ENCODE assay signal across 31 cellular contexts in genomic region chr1:110403805-110404204, GRCh38. TPM values are rescaled to one million over a fixed set of nuclear protein-coding genes. Genes with fewer than 3 reads are reported as not detected.
"Had no signal": no experiment of that assay in that cellular context is flagged by ENCODE, and none has a peak within 500 bp of the region (broad histone marks: within the 10 kb centered on the region; RNA-seq: fewer than 3 reads in every experiment).

No MANE protein-coding gene starts in this region.

- H3K27ac Mint-ChIP-seq: activated CD4-positive, alpha-beta memory T cell treated with anti-CD3 and anti-CD28 coated beads, Interleukin-2, amount 10 ng/mL, durations not matched to agents 7 days and 5 days; activated CD4-positive, alpha-beta T cell treated with anti-CD3 and anti-CD28 coated beads, Interleukin-2, amount 10 ng/mL, durations not matched to agents 7 days and 5 days; dendritic cell treated with granulocyte-macrophage colony-stimulating factor and Interleukin-4, amounts not matched to agents 40 ng/mL and 50 ng/mL, for 4 days; endodermal cell; T-helper 17 cell; WTC11 had no signal

- H3K27me3 Mint-ChIP-seq: activated CD4-positive, alpha-beta memory T cell treated with anti-CD3 and anti-CD28 coated beads, Interleukin-2, amount 10 ng/mL, durations not matched to agents 7 days and 5 days; activated CD4-positive, alpha-beta T cell treated with anti-CD3 and anti-CD28 coated beads, Interleukin-2, amount 10 ng/mL, durations not matched to agents 7 days and 5 days; activated naive CD8-positive, alpha-beta T cell; central memory CD8-positive, alpha-beta T cell; dendritic cell treated with granulocyte-macrophage colony-stimulating factor and Interleukin-4, amounts not matched to agents 40 ng/mL and 50 ng/mL, for 4 days; T-helper 17 cell had no signal

- H3K9me3 Mint-ChIP-seq: activated CD4-positive, alpha-beta memory T cell treated with anti-CD3 and anti-CD28 coated beads, Interleukin-2, amount 10 ng/mL, durations not matched to agents 7 days and 5 days; activated CD4-positive, alpha-beta T cell treated with anti-CD3 and anti-CD28 coated beads, Interleukin-2, amount 10 ng/mL, durations not matched to agents 7 days and 5 days; central memory CD8-positive, alpha-beta T cell; dendritic cell treated with granulocyte-macrophage colony-stimulating factor and Interleukin-4, amounts not matched to agents 40 ng/mL and 50 ng/mL, for 4 days; endodermal cell; WTC11 had no signal

- H3K4me3 Mint-ChIP-seq: activated CD4-positive, alpha-beta memory T cell treated with anti-CD3 and anti-CD28 coated beads, Interleukin-2, amount 10 ng/mL, durations not matched to agents 7 days and 5 days; activated CD4-positive, alpha-beta T cell treated with anti-CD3 and anti-CD28 coated beads, Interleukin-2, amount 10 ng/mL, durations not matched to agents 7 days and 5 days; activated naive CD8-positive, alpha-beta T cell; central memory CD8-positive, alpha-beta T cell; dendritic cell treated with granulocyte-macrophage colony-stimulating factor and Interleukin-4, amounts not matched to agents 40 ng/mL and 50 ng/mL, for 4 days; endodermal cell; T-helper 17 cell; WTC11 had no signal

- DNase-seq: activated CD4-positive, alpha-beta memory T cell treated with anti-CD3 and anti-CD28 coated beads, Interleukin-2, amount 10 ng/mL, durations not matched to agents 7 days and 5 days; activated CD4-positive, alpha-beta T cell treated with anti-CD3 and anti-CD28 coated beads for 1 hour; activated CD4-positive, alpha-beta T cell treated with anti-CD3 and anti-CD28 coated beads for 4 hours; activated CD4-positive, alpha-beta T cell treated with anti-CD3 and anti-CD28 coated beads, Interleukin-2, amount 10 ng/mL, durations not matched to agents 7 days and 5 days; activated CD4-positive, alpha-beta T cell treated with anti-CD3 and anti-CD28 coated beads, Interleukin-2, amount 50 U/mL, for 4 hours; activated CD8-positive, alpha-beta memory T cell treated with anti-CD3 and anti-CD28 coated beads for 24 hours; activated effector memory CD4-positive, alpha-beta T cell treated with Interleukin-2 at 50 U/mL for 16 hours; activated gamma-delta T cell treated with Interleukin-2 at 50 U/mL for 16 hours; activated naive CD4-positive, alpha-beta T cell treated with anti-CD3 and anti-CD28 coated beads, Interleukin-2, amount 50 U/mL, for 16 hours; activated naive CD4-positive, alpha-beta T cell treated with Interleukin-2 at 50 U/mL for 16 hours; activated T-cell treated with anti-CD3 and anti-CD28 coated beads, Interleukin-2, amount 50 U/mL, for 48 hours; amniotic stem cell; anterior cingulate cortex; brain microvascular endothelial cell; dorsolateral prefrontal cortex; effector memory CD4-positive, alpha-beta T cell; endodermal cell; erythroblast; foreskin keratinocyte; gastrocnemius medialis; glutamatergic neuron; heart left ventricle; T-helper 17 cell had no signal

- ATAC-seq: foreskin keratinocyte, gastrocnemius medialis, heart left ventricle, T-helper 17 cell, WTC11 had no signal

RNA-seq across cellular contexts. Expression of gene PROK1, which starts 47.1 kb away (rescaled TPM):
- total RNA-seq: activated CD4-positive, alpha-beta memory T cell treated with anti-CD3 and anti-CD28 coated beads, Interleukin-2, amount 10 ng/mL, durations not matched to agents 7 days and 5 days; activated CD4-positive, alpha-beta T cell treated with anti-CD3 and anti-CD28 coated beads, Interleukin-2, amount 10 ng/mL, durations not matched to agents 7 days and 5 days; astrocyte; bronchial epithelial cell; cerebellum; esophagus muscularis mucosa; foreskin keratinocyte; T-helper 17 cell; WTC11 had no signal
